28 cellular contexts compared by ENCODE assay signal in the genomic region with DNA sequence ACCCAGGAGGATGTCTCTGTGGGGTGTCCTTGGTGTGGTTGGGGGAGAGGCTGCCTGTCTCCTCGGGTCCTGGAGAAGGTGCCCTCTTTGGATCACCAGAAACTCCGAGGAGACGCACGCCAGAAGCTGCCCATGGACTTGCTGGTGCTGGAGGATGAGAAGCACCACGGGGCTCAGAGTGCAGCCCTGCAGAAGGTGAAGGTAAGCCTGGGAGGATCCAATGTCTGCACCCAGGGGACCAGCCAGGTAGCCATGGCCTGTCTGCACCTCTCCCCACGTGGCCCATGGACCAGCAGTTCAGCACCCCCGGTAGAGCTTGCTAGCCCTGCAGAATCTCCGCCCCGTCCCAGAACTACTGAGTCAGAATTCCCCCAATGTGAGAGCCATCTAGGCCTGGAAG. TPM values are rescaled to one million over a fixed set of nuclear protein-coding genes. Genes with fewer than 3 reads are reported as not detected.
"Had no signal": no experiment of that assay in that cellular context is flagged by ENCODE, and none has a peak within 500 bp of the region (broad histone marks: within the 10 kb centered on the region; RNA-seq: fewer than 3 reads in every experiment).

No MANE protein-coding gene starts in this region.

- H3K27me3 ChIP-seq: gastroesophageal sphincter, heart right ventricle, ovary, testis, tibial artery had no signal

- H3K36me3 Mint-ChIP-seq: naive thymus-derived CD4-positive, alpha-beta T cell; stimulated activated memory B cell treated with anti-CD40 and anti-IgM and Interleukin-4, amounts not matched to agents 10 μg/mL and 1 μg/mL and 100 μg/mL, for 72 hours; type B pancreatic cell had no signal

- H3K27ac Mint-ChIP-seq: dendritic cell treated with granulocyte-macrophage colony-stimulating factor and Interleukin-4, amounts not matched to agents 40 ng/mL and 50 ng/mL, for 4 days; endodermal cell; naive thymus-derived CD4-positive, alpha-beta T cell; nephron progenitor cell; stimulated activated memory B cell treated with anti-CD40 and anti-IgM and Interleukin-4, amounts not matched to agents 10 μg/mL and 1 μg/mL and 100 μg/mL, for 72 hours; type B pancreatic cell had no signal

- H3K4me3 Mint-ChIP-seq: dendritic cell treated with granulocyte-macrophage colony-stimulating factor and Interleukin-4, amounts not matched to agents 40 ng/mL and 50 ng/mL, for 4 days; endodermal cell; naive thymus-derived CD4-positive, alpha-beta T cell; nephron progenitor cell; stimulated activated memory B cell treated with anti-CD40 and anti-IgM and Interleukin-4, amounts not matched to agents 10 μg/mL and 1 μg/mL and 100 μg/mL, for 72 hours; type B pancreatic cell had no signal

- ATAC-seq: esophagus mucosa; gastroesophageal sphincter; heart right ventricle; naive thymus-derived CD4-positive, alpha-beta T cell; stimulated activated memory B cell treated with anti-CD40 and anti-IgM and Interleukin-4, amounts not matched to agents 10 μg/mL and 1 μg/mL and 100 μg/mL, for 72 hours; stimulated activated naive CD8-positive, alpha-beta T cell treated with anti-CD3 and anti-CD28 coated beads, Interleukin-15, Interleukin-2, amounts not matched to agents 100 U/mL and 50 U/mL, for 24 hours had no signal

- H3K9me3 Mint-ChIP-seq: dendritic cell treated with granulocyte-macrophage colony-stimulating factor and Interleukin-4, amounts not matched to agents 40 ng/mL and 50 ng/mL, for 4 days; endodermal cell; naive thymus-derived CD4-positive, alpha-beta T cell; nephron progenitor cell; stimulated activated memory B cell treated with anti-CD40 and anti-IgM and Interleukin-4, amounts not matched to agents 10 μg/mL and 1 μg/mL and 100 μg/mL, for 72 hours; type B pancreatic cell had no signal

- H3K27me3 Mint-ChIP-seq: stimulated activated memory B cell treated with anti-CD40 and anti-IgM and Interleukin-4, amounts not matched to agents 10 μg/mL and 1 μg/mL and 100 μg/mL, for 72 hours; type B pancreatic cell had no signal

- H3K9me3 ChIP-seq: gastroesophageal sphincter, heart right ventricle, ovary, testis, tibial artery had no signal

- H3K4me3 ChIP-seq: ovary had no signal

- H3K36me3 ChIP-seq: gastroesophageal sphincter, heart right ventricle, ovary, tibial artery had no signal

- H3K4me1 Mint-ChIP-seq: endodermal cell had no signal

- DNase-seq: central memory CD4-positive, alpha-beta T cell; effector CD8-positive, alpha-beta T cell; endodermal cell; heart right ventricle; hippocampal formation; kidney glomerular epithelial cell; mesendoderm; midbrain; naive thymus-derived CD4-positive, alpha-beta T cell; nephron progenitor cell; occipital lobe; stimulated activated CD4-positive, alpha-beta T cell treated with anti-CD3 and anti-CD28 coated beads, Interleukin-4, amount 100 ng/mL, for 4 hours; stimulated activated naive CD8-positive, alpha-beta T cell treated with anti-CD3 and anti-CD28 coated beads, Interleukin-15, Interleukin-2, amounts not matched to agents 100 U/mL and 50 U/mL, for 24 hours; substantia nigra; testis; tibial artery had no signal

- H3K27ac ChIP-seq: epithelial cell of prostate, gastroesophageal sphincter, ovary, testis, tibial artery had no signal

RNA-seq across cellular contexts. Expression of a gene that starts 5.1 kb away (rescaled TPM):
- total RNA-seq: cerebellum, endodermal cell, liver, occipital lobe, sciatic nerve had no signal
- polyA plus RNA-seq: liver; naive thymus-derived CD4-positive, alpha-beta T cell had no signal

RNA-seq across cellular contexts. Expression of a gene that starts 6.5 kb away (rescaled TPM):
- total RNA-seq: naive thymus-derived CD4-positive, alpha-beta T cell had no signal
- polyA plus RNA-seq: naive thymus-derived CD4-positive, alpha-beta T cell had no signal

RNA-seq across cellular contexts. Expression of a gene that starts 11.8 kb away (rescaled TPM):
- total RNA-seq: endodermal cell; gastroesophageal sphincter; lung microvascular endothelial cell; naive thymus-derived CD4-positive, alpha-beta T cell; occipital lobe; sciatic nerve; urinary bladder had no signal
- polyA plus RNA-seq: naive thymus-derived CD4-positive, alpha-beta T cell; ovary; urinary bladder had no signal
